ENCODE assay signal across 8 cellular contexts in the genomic region with DNA sequence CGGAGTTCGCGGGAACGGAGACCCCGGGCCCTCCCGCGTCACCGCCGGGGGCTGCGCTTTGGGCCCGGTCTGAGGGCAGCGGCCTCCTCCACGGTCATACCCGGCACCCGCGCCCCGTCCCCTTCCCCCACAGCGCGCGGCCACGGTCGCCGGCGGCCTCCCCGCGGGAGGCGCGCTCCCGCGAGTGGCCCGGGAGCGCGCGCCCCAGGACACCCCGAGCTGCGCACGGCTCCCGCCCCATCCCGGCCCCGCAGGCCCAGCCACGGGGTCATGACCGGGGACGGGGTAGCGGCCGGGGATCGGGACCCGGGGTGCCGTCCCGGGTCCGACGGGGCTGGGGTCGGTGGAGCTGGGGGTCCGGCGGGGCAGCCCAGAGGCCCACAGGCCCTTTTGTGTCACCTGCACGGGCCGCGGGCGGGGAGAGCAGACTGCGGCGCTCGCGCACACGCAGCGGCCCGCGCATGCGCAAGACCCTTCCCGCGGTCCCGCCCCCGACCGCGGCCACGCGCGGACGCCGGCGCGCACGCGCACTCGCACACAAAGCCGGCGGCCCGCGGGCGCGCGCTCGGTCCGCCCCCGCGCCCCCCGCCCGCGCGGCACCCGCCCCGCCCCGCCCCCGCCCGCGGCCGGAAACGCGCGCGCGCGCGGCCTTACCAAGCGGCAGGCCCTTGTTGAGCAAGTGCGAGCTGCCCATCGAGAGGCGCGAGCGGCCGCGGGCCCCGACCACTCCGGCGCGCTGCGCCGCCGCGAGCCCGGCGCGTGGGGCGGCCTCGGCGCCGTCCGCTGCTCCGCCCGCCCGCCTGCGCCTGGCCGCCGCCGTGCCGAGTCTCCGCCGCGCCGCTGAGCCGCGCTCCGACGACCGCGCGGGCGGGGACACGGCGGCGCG. TPM values are rescaled to one million over a fixed set of nuclear protein-coding genes. Genes with fewer than 3 reads are reported as not detected.
DNase-seq lines count a peak whose midpoint lies in the region; ATAC-seq, FAIRE-seq and TF ChIP-seq lines count a peak whose summit lies in the region.

TSS of gene CTBP1 (minus strand) at position 869 of the 886 bp plus-strand sequence. CDS start 7,799 bp downstream, outside the sequence.

- no peak within 1 kb of the TSS for H4K91ac ChIP-seq in H1 (replicated peaks; ENCODE audit: insufficient read length, low read length)

- 1% methylated on average over 38 of the region's 160 CpGs; no CpG with 5 or more reads in 1 of the 2 experiments for WGBS in H1 (ENCODE audit: extremely low coverage in 1 of 2, insufficient coverage in 1 of 2, insufficient read length in 1 of 2, insufficient replicate concordance in 2 of 2, low coverage in 1 of 2, low lambda C conversion rate in 2 of 2, missing lambda C conversion rate in 1 of 2), 2 experiments
- no CpG with 5 or more reads among the region's 160 CpGs for WGBS in mesendoderm (ENCODE audit: extremely low coverage, insufficient coverage, low lambda C conversion rate)

- H3K18ac ChIP-seq in H1 (ENCODE audit: extremely low read depth, low read length) (no peak within 1 kb of the TSS; the same call in 1 of the 2 replicates), mesendoderm (ENCODE audit: low read length) (peak within 1 kb of the TSS; percentile 91)

- H3K27ac ChIP-seq in H1 (ENCODE audit: low read depth, low read length) (peak within 1 kb of the TSS; percentile 82), mesendoderm (ENCODE audit: low read depth, low read length) (peak within 1 kb of the TSS; percentile 91)

- H3K9me3 ChIP-seq in H1 (ENCODE audit: insufficient read depth in 2 of 2, low read depth in 1 of 2, low read length in 1 of 2) = peaks cover 23 to 28% of the 10 kb centered on the region in 2 experiments

- DNase-seq in CD1c-positive myeloid dendritic cell (ENCODE audit: extremely low spot score) = peak; percentile 93
- peak; percentile 81 for DNase-seq in NCI-H82 (lab: John Stamatoyannopoulos, UW)
- DNase-seq in H1 (ENCODE audit: low read depth in 1 of 2, low spot score in 2 of 2) = peak in 1 of 2 experiments; percentile 86
- peak; percentile 82 for DNase-seq in mesendoderm
- peak; percentile 50 for DNase-seq in stimulated activated CD8-positive, alpha-beta memory T cell treated with anti-CD3 and anti-CD28 coated beads, Interleukin-15, amount 100 ng/mL, for 1 hour (ENCODE audit: low read depth)

- H3K9ac ChIP-seq in H1 (replicated peaks in 1 of 4; ENCODE audit: extremely low read depth in 1 of 4, low read depth in 3 of 4, low read length in 3 of 4) (peak within 1 kb of the TSS; percentile 33 to 90 (median 84)), mesendoderm (ENCODE audit: low read length) (peak within 1 kb of the TSS; percentile 98)

- H2AK5ac ChIP-seq in H1 (ENCODE audit: low read depth, low read length) (no peak within 1 kb of the TSS), mesendoderm (ENCODE audit: low read length) (peak within 1 kb of the TSS; percentile 18)

- H3K14ac ChIP-seq in H1 (ENCODE audit: insufficient read length) = no peak within 1 kb of the TSS

- CTCF ChIA-PET in activated CD8-positive, alpha-beta memory T cell treated with anti-CD3 and anti-CD28 coated beads for 36 hours (lab: Charles Lee) = interaction anchor here (1.0 to 1.7 kb wide), 4 partner anchors 19 to 111 kb away, joined by 3 to 7 read pairs (median 4); no protein-coding TSS in a partner anchor
- CTCF ChIA-PET in H1 (lab: Charles Lee; ENCODE audit: partially characterized antibody) = no interaction called here

- POLR2A ChIA-PET in activated CD8-positive, alpha-beta memory T cell treated with anti-CD3 and anti-CD28 coated beads for 36 hours (lab: Charles Lee) = interaction anchor here (0.5 to 4.1 kb wide), 4 partner anchors 44 to 319 kb away, joined by 3 to 29 read pairs (median 6); partner anchors contain the start of gene UVSSA
- POLR2A ChIA-PET in H1 (lab: Charles Lee; ENCODE audit: partially characterized antibody) = interaction anchor here (1.1 to 6.8 kb wide), 9 partner anchors 9 to 98 kb away, joined by 3 to 49 read pairs (median 6); partner anchors contain the start of genes MAEA and UVSSA

- peaks cover 11% of the 10 kb centered on the region; the same call in 1 of the 2 replicates for H3K23me2 ChIP-seq in H1 (ENCODE audit: low read depth, low read length)

- no peak within 1 kb of the TSS for H2AFZ ChIP-seq in H1 (ENCODE audit: low read length)

- H3K79me1 ChIP-seq in H1 (ENCODE audit: low read depth, low read length) (peaks cover 17% of the 10 kb centered on the region; the same call in 1 of the 2 replicates), mesendoderm (ENCODE audit: low read length) (peaks cover 9% of the 10 kb centered on the region)

- no peak within 1 kb of the TSS for H2BK12ac ChIP-seq in H1 (ENCODE audit: low read depth, low read length)

- H4K20me1 ChIP-seq in H1 (replicated peaks in 1 of 2; ENCODE audit: control insufficient read depth in 1 of 2, insufficient read depth in 2 of 2, low read length in 2 of 2) = peaks cover 11 to 19% of the 10 kb centered on the region in 2 experiments

- H2BK20ac ChIP-seq in H1 (ENCODE audit: low read length) = no peak within 1 kb of the TSS

- H3K4me3 ChIP-seq in H1 (ENCODE audit: extremely low read depth in 1 of 4, insufficient read depth in 2 of 4, low read depth in 3 of 4, low read length in 4 of 4) (peak within 1 kb of the TSS; percentile 43 to 98 (median 79)), mesendoderm (ENCODE audit: low read length) (peak within 1 kb of the TSS; percentile 89)

- ATAC-seq in GM19397 (IDR thresholded peaks at IDR 0.05; ENCODE audit: unreplicated experiment) (peak; percentile 51), HG03565 (IDR thresholded peaks at IDR 0.05; ENCODE audit: unreplicated experiment) (peak; percentile 34)

- peak within 1 kb of the TSS; percentile 71 to 81 for H3K4me2 ChIP-seq in H1 (ENCODE audit: insufficient read depth in 1 of 2, low read depth in 2 of 2, low read length in 2 of 2)
- peak within 1 kb of the TSS; percentile 75 for H3K4me2 ChIP-seq in mesendoderm (ENCODE audit: low read length)

- FAIRE-seq in H1 (lab: Jason Lieb, UNC) = no peak

- no peak for TF ChIP-seq RAD21 in H1 (IDR thresholded peaks at IDR 0.05 in 1 of 2, conservative IDR thresholded peaks at IDR 0.05 in 1 of 2; ENCODE audit: low read depth in 2 of 2, low read length in 2 of 2)

- H3K36me3 ChIP-seq in H1 (ENCODE audit: control insufficient read depth in 2 of 4, insufficient read depth in 4 of 4, low read length in 3 of 4) (peaks cover 0 to 20% (median 6%) of the 10 kb centered on the region in 4 experiments; a peak in 3 of 8 replicates), mesendoderm (ENCODE audit: control insufficient read depth, insufficient read depth, low read length) (no peaks in the 10 kb centered on the region)

- no peak for TF ChIP-seq CTCF in H1 (IDR thresholded peaks at IDR 0.05; ENCODE audit: control extremely low read depth in 1 of 3, insufficient read depth in 1 of 3, low read depth in 1 of 3, low read length in 3 of 3)

- H3K4me1 ChIP-seq in H1 (replicated peaks in 1 of 4; ENCODE audit: control insufficient read depth in 3 of 4, insufficient read depth in 4 of 4, low read length in 3 of 4) = peaks cover 0 to 16% (median 11%) of the 10 kb centered on the region in 4 experiments; a peak in 5 of 7 replicates
- H3K4me1 ChIP-seq in mesendoderm (ENCODE audit: control insufficient read depth, low read depth, low read length) = peaks cover 5% of the 10 kb centered on the region

- H2BK15ac ChIP-seq in H1 (ENCODE audit: low read length) (no peak within 1 kb of the TSS), mesendoderm (replicated peaks; ENCODE audit: low read depth) (no peak within 1 kb of the TSS)

- H3K23ac ChIP-seq in H1 (ENCODE audit: insufficient read length) = no peak within 1 kb of the TSS
- peak within 1 kb of the TSS; percentile 45 for H3K23ac ChIP-seq in mesendoderm (ENCODE audit: low read length)

- no peak within 1 kb of the TSS for H3K4ac ChIP-seq in H1 (replicated peaks; ENCODE audit: insufficient read length, low read depth, low read length)
- peak within 1 kb of the TSS; percentile 97 for H3K4ac ChIP-seq in mesendoderm (ENCODE audit: low read depth, low read length)

- no peak within 1 kb of the TSS for H2BK120ac ChIP-seq in H1 (replicated peaks; ENCODE audit: low read depth, low read length)
- peak within 1 kb of the TSS; percentile 29 for H2BK120ac ChIP-seq in mesendoderm (ENCODE audit: low read depth, low read length)

- H4K8ac ChIP-seq in H1 (ENCODE audit: extremely low read depth, insufficient read depth, low read length) = peak within 1 kb of the TSS; percentile 96
- H4K8ac ChIP-seq in mesendoderm (ENCODE audit: low read depth, low read length) = peak within 1 kb of the TSS; percentile 87

- H4K5ac ChIP-seq in H1 (ENCODE audit: insufficient read length, low read depth, low read length) = peak within 1 kb of the TSS; percentile 36
- H4K5ac ChIP-seq in mesendoderm (ENCODE audit: low read length) = no peak within 1 kb of the TSS

- peak in 1 of 2 experiments; percentile 71; a peak in 2 of 3 replicates for TF ChIP-seq POLR2A in H1 (IDR thresholded peaks at IDR 0.05; ENCODE audit: control extremely low read depth in 1 of 2, low read depth in 2 of 2, low read length in 2 of 2)

- no peak for TF ChIP-seq EP300 in H1 (IDR thresholded peaks at IDR 0.05; ENCODE audit: borderline replicate concordance in 1 of 2, low read depth in 2 of 2, low read length in 2 of 2)

- H3K79me2 ChIP-seq in H1 (ENCODE audit: control insufficient read depth in 1 of 2, insufficient read depth in 2 of 2, low read length in 2 of 2) (peaks cover 35 to 46% of the 10 kb centered on the region in 2 experiments), mesendoderm (ENCODE audit: control insufficient read depth, insufficient read depth, low read length) (peaks cover 44% of the 10 kb centered on the region)

- peak within 1 kb of the TSS; percentile 87 for H3K56ac ChIP-seq in H1 (replicated peaks; ENCODE audit: insufficient read length, low read depth, low read length)
- peak within 1 kb of the TSS; percentile 96 for H3K56ac ChIP-seq in mesendoderm (ENCODE audit: low read length)

- H3K27me3 ChIP-seq in H1 (replicated peaks in 1 of 4; ENCODE audit: control insufficient read depth in 3 of 4, extremely low read depth in 1 of 4, insufficient read depth in 3 of 4, low read length in 3 of 4) (peaks cover 0 to 2% (median 0%) of the 10 kb centered on the region in 4 experiments; a peak in 1 of 7 replicates), mesendoderm (ENCODE audit: insufficient read depth, low read length, poor library complexity) (no peaks in the 10 kb centered on the region)

- H2BK5ac ChIP-seq in H1 (ENCODE audit: low read depth, low read length) = no peak within 1 kb of the TSS
- H2BK5ac ChIP-seq in mesendoderm (ENCODE audit: low read length) = no peak within 1 kb of the TSS

RNA-seq across cellular contexts. Expression of gene CTBP1, which starts in this region (rescaled TPM):
- total RNA-seq in activated CD8-positive, alpha-beta memory T cell treated with anti-CD3 and anti-CD28 coated beads for 36 hours = 100 to 1,000 TPM; 129 to 133 TPM
- total RNA-seq in H1 (2021; fragmentation: NEBNext Ultra II Directional; extraction: Animal tissue kit (Norgen Biotek cat#: 25700)) = 128 and 132 TPM in 2 replicates
- 185 and 308 TPM in 2 replicates for polyA plus RNA-seq in H1 (2011; rRNA removed)
- polyA plus RNA-seq in H1 (2011; cell fraction: cytosol; rRNA removed) = 211 TPM
- polyA plus RNA-seq in H1 (2011; cell fraction: nucleus; rRNA removed) = 631 TPM
- polyA plus RNA-seq in H1 (2012, experiment 1 of 2) = 85.5 to 186 TPM (median 163 TPM) in 4 replicates
- polyA plus RNA-seq in H1 (2012, experiment 2 of 2) = 85.3 TPM
- polyA plus RNA-seq in H1 (2013, experiment 1 of 2) = 72.7 TPM
- 71.3 TPM for polyA plus RNA-seq in H1 (2013, experiment 2 of 2)
- 83.5 and 84.0 TPM in 2 replicates for polyA minus RNA-seq in H1 (2011; rRNA and poly(A)+ RNA removed)
- polyA minus RNA-seq in H1 (2011; cell fraction: cytosol; rRNA and poly(A)+ RNA removed) = 128 TPM
- polyA minus RNA-seq in H1 (2011; cell fraction: nucleus; rRNA and poly(A)+ RNA removed) = 95.0 TPM
- 64.9 TPM for polyA plus RNA-seq in mesendoderm (2013, experiment 1 of 2)
- polyA plus RNA-seq in mesendoderm (2013, experiment 2 of 2) = 65.1 TPM
